ENCODE assay signal across 21 cellular contexts in the genomic region with DNA sequence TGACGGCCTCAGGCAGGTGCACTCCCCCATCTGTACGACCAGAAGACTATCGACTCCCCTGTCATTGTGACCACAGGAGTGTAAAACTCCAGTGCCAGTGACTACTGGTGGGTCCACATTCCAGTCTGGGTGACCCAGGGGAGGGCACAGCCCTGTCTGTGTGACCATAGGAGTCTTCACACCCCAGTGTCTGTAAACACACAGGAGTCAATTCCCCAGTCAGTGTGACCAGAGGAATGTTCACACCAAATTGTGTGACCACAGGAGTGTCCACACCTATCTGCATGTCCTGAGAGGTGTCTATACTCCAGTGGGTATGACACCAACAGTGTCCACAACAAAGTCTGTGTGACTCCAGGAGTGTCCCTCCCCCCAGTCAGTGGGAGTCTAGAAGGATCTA. TPM values are rescaled to one million over a fixed set of nuclear protein-coding genes. Genes with fewer than 3 reads are reported as not detected.
A peak's percentile ranks its signal among the peaks of the same experiment; 100 is the strongest.
DNase-seq lines count a peak whose midpoint lies in the region; ATAC-seq, FAIRE-seq and TF ChIP-seq lines count a peak whose summit lies in the region.
"Had no signal": no experiment of that assay in that cellular context is flagged by ENCODE, and none has a peak within 500 bp of the region (broad histone marks: within the 10 kb centered on the region; RNA-seq: fewer than 3 reads in every experiment).

No MANE protein-coding gene starts in this region.

- peaks cover 15% of the 10 kb centered on the region for H3K4me1 Mint-ChIP-seq in dendritic cell treated with granulocyte-macrophage colony-stimulating factor and Interleukin-4, amounts not matched to agents 40 ng/mL and 50 ng/mL, for 4 days (ENCODE audit: low read depth)
- peaks cover 18 to 20% of the 10 kb centered on the region in 2 donors for H3K4me1 Mint-ChIP-seq in natural killer cell
- H3K4me1 Mint-ChIP-seq in activated CD4-positive, alpha-beta T cell treated with anti-CD3 and anti-CD28 coated beads, Interleukin-2, amount 10 ng/mL, durations not matched to agents 24 days and 14 days = no peaks in the 10 kb centered on the region
- H3K4me1 Mint-ChIP-seq: activated CD4-positive, alpha-beta T cell treated with anti-CD3 and anti-CD28 coated beads for 36 hours; activated naive CD8-positive, alpha-beta T cell treated with anti-CD3 and anti-CD28 coated beads, Interleukin-2, amount 50 U/mL, for 24 hours had no signal

- TF ChIP-seq RAD21 in A549 (conservative IDR thresholded peaks at IDR 0.05 in 1 of 2, IDR thresholded peaks at IDR 0.05 in 1 of 2) = no peak

- CTCF ChIA-PET in A549 (lab: Yijun Ruan, JAX) (no interaction called here), PC-3 (lab: Charles Lee) (no interaction called here)

- POLR2A ChIA-PET in A549 (lab: Yijun Ruan, JAX) (no interaction called here), PC-3 (lab: Charles Lee; ENCODE audit: unreplicated experiment) (no interaction called here)

- H3K27me3 Mint-ChIP-seq in dendritic cell treated with granulocyte-macrophage colony-stimulating factor and Interleukin-4, amounts not matched to agents 40 ng/mL and 50 ng/mL, for 4 days = no peaks in the 10 kb centered on the region
- no peaks in the 10 kb centered on the region for H3K27me3 Mint-ChIP-seq in natural killer cell (ENCODE audit: low read depth in 2 of 2)
- H3K27me3 Mint-ChIP-seq in activated CD4-positive, alpha-beta T cell treated with anti-CD3 and anti-CD28 coated beads, Interleukin-2, amount 10 ng/mL, durations not matched to agents 24 days and 14 days = no peaks in the 10 kb centered on the region
- H3K27me3 Mint-ChIP-seq: activated CD4-positive, alpha-beta T cell treated with anti-CD3 and anti-CD28 coated beads for 36 hours; activated naive CD8-positive, alpha-beta T cell treated with anti-CD3 and anti-CD28 coated beads, Interleukin-2, amount 50 U/mL, for 24 hours had no signal

- BruUV-seq in PC-3 (replicated peaks; lab: Mats Ljungman, UMichigan) = no TSS peak

- TF ChIP-seq EP300 in A549 (IDR thresholded peaks at IDR 0.05) = no peak

- no peak overlapping the region for H2AFZ ChIP-seq in PC-3 (ENCODE audit: low read length)

- H3K4me3 Mint-ChIP-seq in dendritic cell treated with granulocyte-macrophage colony-stimulating factor and Interleukin-4, amounts not matched to agents 40 ng/mL and 50 ng/mL, for 4 days = no peak overlapping the region
- H3K4me3 Mint-ChIP-seq in natural killer cell = no peak overlapping the region
- H3K4me3 Mint-ChIP-seq in activated CD4-positive, alpha-beta T cell treated with anti-CD3 and anti-CD28 coated beads, Interleukin-2, amount 10 ng/mL, durations not matched to agents 24 days and 14 days = no peak overlapping the region
- H3K4me3 Mint-ChIP-seq: activated CD4-positive, alpha-beta T cell treated with anti-CD3 and anti-CD28 coated beads for 36 hours; activated naive CD8-positive, alpha-beta T cell treated with anti-CD3 and anti-CD28 coated beads, Interleukin-2, amount 50 U/mL, for 24 hours; CD8-positive, alpha-beta T cell had no signal

- H3K9me2 ChIP-seq in PC-3 (replicated peaks; ENCODE audit: low read length) = no peaks in the 10 kb centered on the region

- TF ChIP-seq POLR2A in A549 (IDR thresholded peaks at IDR 0.05; ENCODE audit: low read length) = no peak

- intact Hi-C loops in PC-3 (cut with micrococcal nuclease) (no loop called here), natural killer cell (cut with micrococcal nuclease) (no loop called here)
- intact Hi-C loops in dendritic cell treated with granulocyte-macrophage colony-stimulating factor and Interleukin-4, amounts not matched to agents 40 ng/mL and 50 ng/mL, for 4 days (cut with micrococcal nuclease) = no loop called here
- intact Hi-C loops in activated CD4-positive, alpha-beta T cell treated with anti-CD3 and anti-CD28 coated beads, Interleukin-2, amount 10 ng/mL, durations not matched to agents 24 days and 14 days (cut with micrococcal nuclease) = no loop called here

- WGBS in A549 (ENCODE audit: missing lambda C conversion rate) = 94% methylated on average over 2 of the region's 3 CpGs

- TF ChIP-seq CTCF in A549 (IDR thresholded peaks at IDR 0.05) (no peak), PC-3 (conservative IDR thresholded peaks at IDR 0.05; ENCODE audit: low read depth, low read length) (no peak), natural killer cell (IDR thresholded peaks at IDR 0.05) (no peak)

- DNase-seq in A549 (ENCODE audit: low read depth in 1 of 2, low spot score in 1 of 2) = no peak
- DNase-seq in PC-3 = peak; percentile 21
- no peak for DNase-seq in natural killer cell
- no peak for DNase-seq in amygdala (lab: John Stamatoyannopoulos, UW)
- no peak for DNase-seq in activated CD4-positive, alpha-beta T cell treated with anti-CD3 and anti-CD28 coated beads, Interleukin-2, amount 10 ng/mL, durations not matched to agents 24 days and 14 days
- no peak for DNase-seq in superior temporal gyrus (ENCODE audit: extremely low spot score)
- DNase-seq: 8988T; activated CD4-positive, alpha-beta T cell treated with anti-CD3 and anti-CD28 coated beads for 36 hours; activated gamma-delta T cell; activated naive CD8-positive, alpha-beta T cell treated with anti-CD3 and anti-CD28 coated beads, Interleukin-2, amount 50 U/mL, for 24 hours; CD8-positive, alpha-beta T cell; GOT3; KBM-7; NCI-H1436 treated with DMSO at 0.1 percent for 48 hours; NCI-H2107; NCI-H748 treated with DMSO at 0.1 percent for 48 hours; stimulated activated naive CD8-positive, alpha-beta T cell treated with anti-CD3 and anti-CD28 coated beads, Interleukin-15, Interleukin-2, amounts not matched to agents 100 U/mL and 50 U/mL, for 24 hours; thyroid gland had no signal

- H4K20me1 ChIP-seq in PC-3 (ENCODE audit: low read length) = no peaks in the 10 kb centered on the region

- peak overlapping the region; percentile 53 for H3K27ac Mint-ChIP-seq in dendritic cell treated with granulocyte-macrophage colony-stimulating factor and Interleukin-4, amounts not matched to agents 40 ng/mL and 50 ng/mL, for 4 days
- H3K27ac Mint-ChIP-seq in natural killer cell = peak overlapping the region; percentile 81 to 86
- no peak overlapping the region for H3K27ac Mint-ChIP-seq in activated CD4-positive, alpha-beta T cell treated with anti-CD3 and anti-CD28 coated beads, Interleukin-2, amount 10 ng/mL, durations not matched to agents 24 days and 14 days
- H3K27ac Mint-ChIP-seq: activated CD4-positive, alpha-beta T cell treated with anti-CD3 and anti-CD28 coated beads for 36 hours; activated naive CD8-positive, alpha-beta T cell treated with anti-CD3 and anti-CD28 coated beads, Interleukin-2, amount 50 U/mL, for 24 hours; CD8-positive, alpha-beta T cell had no signal

- peaks cover 14% of the 10 kb centered on the region for H3K36me3 Mint-ChIP-seq in dendritic cell treated with granulocyte-macrophage colony-stimulating factor and Interleukin-4, amounts not matched to agents 40 ng/mL and 50 ng/mL, for 4 days (ENCODE audit: low read depth)
- no peaks in the 10 kb centered on the region for H3K36me3 Mint-ChIP-seq in natural killer cell
- H3K36me3 Mint-ChIP-seq in activated CD4-positive, alpha-beta T cell treated with anti-CD3 and anti-CD28 coated beads, Interleukin-2, amount 10 ng/mL, durations not matched to agents 24 days and 14 days (ENCODE audit: low read depth) = peaks cover 6% of the 10 kb centered on the region

- H3F3A ChIP-seq in PC-3 (ENCODE audit: low read length, unreplicated experiment) = no peaks in the 10 kb centered on the region

- H3K4me1 ChIP-seq in A549 (peaks cover 11% of the 10 kb centered on the region; the same call in 2 of the 3 replicates), PC-3 (ENCODE audit: insufficient read depth, low read length) (peaks cover 52% of the 10 kb centered on the region)
- H3K4me1 ChIP-seq: thyroid gland had no signal

- peak; percentile 61 for FAIRE-seq in A549 (lab: Jason Lieb, UNC)

- peaks cover 33% of the 10 kb centered on the region for H3K36me3 ChIP-seq in PC-3 (ENCODE audit: low read depth, low read length)
- H3K36me3 ChIP-seq: thyroid gland had no signal

- no peak overlapping the region for H3K4me3 ChIP-seq in A549
- no peak overlapping the region for H3K4me3 ChIP-seq in PC-3 (ENCODE audit: low read length)
- H3K4me3 ChIP-seq: thyroid gland had no signal

- H3K27me3 ChIP-seq in PC-3 (ENCODE audit: low read length) = no peaks in the 10 kb centered on the region
- H3K27me3 ChIP-seq: thyroid gland had no signal

- no peak overlapping the region for H3K27ac ChIP-seq in A549
- H3K27ac ChIP-seq in PC-3 (ENCODE audit: low read length) = peak overlapping the region; percentile 98
- H3K27ac ChIP-seq: thyroid gland had no signal

- H3K4me2 ChIP-seq in A549 = no peak overlapping the region
- H3K4me2 ChIP-seq in PC-3 (ENCODE audit: low read length) = peak overlapping the region; percentile 7

- H3K79me2 ChIP-seq in PC-3 (ENCODE audit: low read length) = no peaks in the 10 kb centered on the region

- H3K9ac ChIP-seq in PC-3 (ENCODE audit: low read length) = peak overlapping the region; percentile 87

- ATAC-seq in A549 (no peak; a peak in 1 of 6 replicates), PC-3 (no peak), natural killer cell (peak in 1 of 3 donors; percentile 32), GM21390 (IDR thresholded peaks at IDR 0.05; ENCODE audit: unreplicated experiment) (no peak)
- ATAC-seq: activated CD4-positive, alpha-beta T cell treated with anti-CD3 and anti-CD28 coated beads for 36 hours; activated naive CD8-positive, alpha-beta T cell treated with anti-CD3 and anti-CD28 coated beads, Interleukin-2, amount 50 U/mL, for 24 hours; CD8-positive, alpha-beta T cell; sciatic nerve had no signal

- H3K9me3 ChIP-seq in A549 (no peaks in the 10 kb centered on the region), PC-3 (ENCODE audit: low read length) (no peaks in the 10 kb centered on the region)
- H3K9me3 ChIP-seq: thyroid gland had no signal

- H3K9me3 Mint-ChIP-seq in dendritic cell treated with granulocyte-macrophage colony-stimulating factor and Interleukin-4, amounts not matched to agents 40 ng/mL and 50 ng/mL, for 4 days = no peaks in the 10 kb centered on the region
- no peaks in the 10 kb centered on the region for H3K9me3 Mint-ChIP-seq in natural killer cell
- H3K9me3 Mint-ChIP-seq in activated CD4-positive, alpha-beta T cell treated with anti-CD3 and anti-CD28 coated beads, Interleukin-2, amount 10 ng/mL, durations not matched to agents 24 days and 14 days = no peaks in the 10 kb centered on the region
- H3K9me3 Mint-ChIP-seq: activated naive CD8-positive, alpha-beta T cell treated with anti-CD3 and anti-CD28 coated beads, Interleukin-2, amount 50 U/mL, for 24 hours; CD8-positive, alpha-beta T cell had no signal

RNA-seq across cellular contexts. Expression of gene FTSJ1, which starts 12.0 kb away (rescaled TPM):
- polyA plus RNA-seq in A549 (2011; rRNA removed) = 36.2 and 37.1 TPM in 2 replicates
- polyA plus RNA-seq in A549 (2012; cell fraction: cytosol; rRNA removed) = 58.7 and 66.2 TPM in 2 replicates
- 120 and 127 TPM in 2 replicates for polyA plus RNA-seq in A549 (2012; cell fraction: nucleus; rRNA removed)
- 71.2 to 75.3 TPM (median 71.3 TPM) in 3 replicates for polyA plus RNA-seq in A549 (2017; fragmentation: RNase III; extraction: RNeasy Plus Mini Kit Qiagen cat#74134 plus additional on column Dnase treatment)
- 30.0 and 36.7 TPM in 2 replicates for polyA minus RNA-seq in A549 (2011; rRNA and poly(A)+ RNA removed)
- 175 and 189 TPM in 2 replicates for total RNA-seq in PC-3 (2014; rRNA removed)
- 10 to 100 TPM; 62.4 to 75.3 (median 67.3) TPM for total RNA-seq in natural killer cell
- 95.6 and 101 TPM in 2 replicates for total RNA-seq in activated CD4-positive, alpha-beta T cell treated with anti-CD3 and anti-CD28 coated beads, Interleukin-2, amount 10 ng/mL, durations not matched to agents 24 days and 14 days

RNA-seq across cellular contexts. Expression of gene SLC38A5, which starts 18.0 kb away (rescaled TPM):
- polyA plus RNA-seq in A549 (2011; rRNA removed) = 0.32 and 0.36 TPM in 2 replicates
- polyA plus RNA-seq in A549 (2012; cell fraction: cytosol; rRNA removed) = 0.69 and 0.80 TPM in 2 replicates
- 3.0 and 3.2 TPM in 2 replicates for polyA plus RNA-seq in A549 (2012; cell fraction: nucleus; rRNA removed)
- polyA plus RNA-seq in A549 (2017; fragmentation: RNase III; extraction: RNeasy Plus Mini Kit Qiagen cat#74134 plus additional on column Dnase treatment) = 0.36 to 0.44 TPM (median 0.41 TPM) in 3 replicates
- polyA minus RNA-seq in A549 (2011; rRNA and poly(A)+ RNA removed) = 1.3 TPM in 1 of 2 replicates, not detected in the other
- 1.6 and 2.4 TPM in 2 replicates for total RNA-seq in PC-3 (2014; rRNA removed)
- 10 to 100 TPM; 20.3 to 25.1 (median 24.7) TPM for total RNA-seq in natural killer cell
- total RNA-seq in activated CD4-positive, alpha-beta T cell treated with anti-CD3 and anti-CD28 coated beads, Interleukin-2, amount 10 ng/mL, durations not matched to agents 24 days and 14 days = 195 and 210 TPM in 2 replicates

RNA-seq across cellular contexts. Expression of gene PORCN, which starts 20.8 kb away (rescaled TPM):
- polyA plus RNA-seq in A549 (2011; rRNA removed) (9.4 and 13.3 TPM in 2 replicates), A549 (2017; fragmentation: RNase III; extraction: RNeasy Plus Mini Kit Qiagen cat#74134 plus additional on column Dnase treatment) (15.1 to 18.6 TPM (median 16.8 TPM) in 3 replicates)
- 12.7 and 17.2 TPM in 2 replicates for polyA plus RNA-seq in A549 (2012; cell fraction: cytosol; rRNA removed)
- 27.6 and 28.6 TPM in 2 replicates for polyA plus RNA-seq in A549 (2012; cell fraction: nucleus; rRNA removed)
- 13.5 and 16.4 TPM in 2 replicates for polyA minus RNA-seq in A549 (2011; rRNA and poly(A)+ RNA removed)
- total RNA-seq in PC-3 (2014; rRNA removed) (38.9 and 48.3 TPM in 2 replicates), natural killer cell (10 to 100 TPM; 29.6 to 33.1 (median 31.1) TPM)
- total RNA-seq in activated CD4-positive, alpha-beta T cell treated with anti-CD3 and anti-CD28 coated beads, Interleukin-2, amount 10 ng/mL, durations not matched to agents 24 days and 14 days = 11.5 and 12.9 TPM in 2 replicates

RNA-seq across cellular contexts. Expression of gene EBP, which starts 33.6 kb away (rescaled TPM):
- 82.9 and 90.8 TPM in 2 replicates for polyA plus RNA-seq in A549 (2011; rRNA removed)
- 159 and 179 TPM in 2 replicates for polyA plus RNA-seq in A549 (2012; cell fraction: cytosol; rRNA removed)
- 211 and 234 TPM in 2 replicates for polyA plus RNA-seq in A549 (2012; cell fraction: nucleus; rRNA removed)
- 114 to 159 TPM (median 142 TPM) in 3 replicates for polyA plus RNA-seq in A549 (2017; fragmentation: RNase III; extraction: RNeasy Plus Mini Kit Qiagen cat#74134 plus additional on column Dnase treatment)
- 179 and 201 TPM in 2 replicates for polyA minus RNA-seq in A549 (2011; rRNA and poly(A)+ RNA removed)
- 307 and 324 TPM in 2 replicates for total RNA-seq in PC-3 (2014; rRNA removed)
- total RNA-seq in natural killer cell = 100 to 1,000 TPM in 1 of 3 donors, 10 to 100 TPM in 2; 91.6 to 115 (median 97.6) TPM
- total RNA-seq in activated CD4-positive, alpha-beta T cell treated with anti-CD3 and anti-CD28 coated beads, Interleukin-2, amount 10 ng/mL, durations not matched to agents 24 days and 14 days = 159 and 163 TPM in 2 replicates

RNA-seq across cellular contexts. Expression of gene TBC1D25, which starts 51.5 kb away (rescaled TPM):
- polyA plus RNA-seq in A549 (2011; rRNA removed) (8.6 and 10.8 TPM in 2 replicates), A549 (2017; fragmentation: RNase III; extraction: RNeasy Plus Mini Kit Qiagen cat#74134 plus additional on column Dnase treatment) (8.8 to 13.0 TPM (median 11.6 TPM) in 3 replicates)
- 18.1 and 19.4 TPM in 2 replicates for polyA plus RNA-seq in A549 (2012; cell fraction: cytosol; rRNA removed)
- polyA plus RNA-seq in A549 (2012; cell fraction: nucleus; rRNA removed) = 28.9 and 29.3 TPM in 2 replicates
- 14.6 and 21.8 TPM in 2 replicates for polyA minus RNA-seq in A549 (2011; rRNA and poly(A)+ RNA removed)
- total RNA-seq in PC-3 (2014; rRNA removed) (11.3 and 24.2 TPM in 2 replicates), natural killer cell (10 to 100 TPM; 34.9 to 41.8 (median 36.1) TPM)
- 14.0 and 15.9 TPM in 2 replicates for total RNA-seq in activated CD4-positive, alpha-beta T cell treated with anti-CD3 and anti-CD28 coated beads, Interleukin-2, amount 10 ng/mL, durations not matched to agents 24 days and 14 days
